ENCODE assay signal across 14 cellular contexts in genomic region chr1:179990847-179991246, GRCh38. TPM values are rescaled to one million over a fixed set of nuclear protein-coding genes. Genes with fewer than 3 reads are reported as not detected.
A peak's percentile ranks its signal among the peaks of the same experiment; 100 is the strongest.
DNase-seq lines count a peak whose midpoint lies in the region; ATAC-seq, FAIRE-seq and TF ChIP-seq lines count a peak whose summit lies in the region.
"Had no signal": no experiment of that assay in that cellular context is flagged by ENCODE, and none has a peak within 500 bp of the region (broad histone marks: within the 10 kb centered on the region; RNA-seq: fewer than 3 reads in every experiment).

No MANE protein-coding gene starts in this region.

- no peak overlapping the region for H4K91ac ChIP-seq in IMR-90 (ENCODE audit: insufficient read depth, low read depth, low read length)

- TF ChIP-seq RAD21 in IMR-90 (IDR thresholded peaks at IDR 0.05; ENCODE audit: low read length) (no peak), K562 (CRISPR knock-in tag; conservative IDR thresholded peaks at IDR 0.05 in 1 of 2, IDR thresholded peaks at IDR 0.05 in 1 of 2) (no peak), HepG2 (CRISPR knock-in tag; IDR thresholded peaks at IDR 0.05) (no peak)

- no peak for ATAC-seq in activated T-cell treated with anti-CD3 and anti-CD28 coated beads, Interleukin-2, amount 50 U/mL, for 4 hours
- no peak for ATAC-seq in IMR-90 (ENCODE audit: low read depth)
- peak; percentile 20; the same call in 1 of the 3 replicates for ATAC-seq in K562
- ATAC-seq in HepG2: no peak
- ATAC-seq in HG03095 (IDR thresholded peaks at IDR 0.05; ENCODE audit: unreplicated experiment): no peak

- H2BK20ac ChIP-seq in IMR-90 (ENCODE audit: low read depth, low read length): no peak overlapping the region

- H3K36me3 ChIP-seq in IMR-90 (ENCODE audit: control insufficient read depth, insufficient read depth, low read length) (peaks cover 10% of the 10 kb centered on the region), K562 (ENCODE audit: control insufficient read depth, insufficient read depth, low read length) (peaks cover 32% of the 10 kb centered on the region; the same call in 2 of the 3 replicates), HepG2 (replicated peaks in 1 of 2; ENCODE audit: control insufficient read depth in 1 of 2, insufficient read depth in 2 of 2, low read length in 2 of 2) (peaks cover 2 to 20% of the 10 kb centered on the region in 2 experiments; a peak in 4 of 5 replicates)

- no peak for TF ChIP-seq POLR2A in IMR-90 (IDR thresholded peaks at IDR 0.05; ENCODE audit: low read depth, low read length)
- no peak for TF ChIP-seq POLR2A in K562 (conservative IDR thresholded peaks at IDR 0.05)
- TF ChIP-seq POLR2A in HepG2 (IDR thresholded peaks at IDR 0.05; ENCODE audit: insufficient read depth in 1 of 2, low read depth in 2 of 2, low read length in 2 of 2): no peak

- dilution Hi-C loops in IMR-90 (cut with HindIII; ENCODE audit: low sequenced_read_pairs, unreplicated experiment): no loop called here

- H3K9me3 ChIP-seq in IMR-90 (ENCODE audit: control insufficient read depth, insufficient read depth, low read length) (no peaks in the 10 kb centered on the region), K562 (replicated peaks; ENCODE audit: control insufficient read depth, insufficient read depth, low read depth, low read length) (no peaks in the 10 kb centered on the region), HepG2 (ENCODE audit: low read length) (no peaks in the 10 kb centered on the region)
- H3K9me3 ChIP-seq: BLaER1 treated with 17β-estradiol and CSF1 and Interleukin-3, amounts not matched to agents 10 nM and 100 nM had no signal

- no peak overlapping the region for H2AK9ac ChIP-seq in IMR-90 (replicated peaks; ENCODE audit: low read depth, low read length, poor library complexity)

- in situ Hi-C loops in IMR-90 (cut with MboI; ENCODE audit: low sequenced_read_pairs): no loop called here
- in situ Hi-C loops in K562 (cut with MboI): no loop called here
- in situ Hi-C loops in HepG2 (cut with HindIII; ENCODE audit: extremely low pct_ligation_motif_present, low pct_unique_long_range_greater_than_20kb): no loop called here

- no peak overlapping the region for H3K18ac ChIP-seq in IMR-90 (ENCODE audit: low read depth, low read length)

- peaks cover 2% of the 10 kb centered on the region; the same call in 1 of the 2 replicates for H3K4me1 ChIP-seq in IMR-90 (ENCODE audit: control insufficient read depth, insufficient read depth, low read length)
- H3K4me1 ChIP-seq in K562 (replicated peaks in 1 of 2; ENCODE audit: control insufficient read depth in 2 of 2, insufficient read depth in 2 of 2, low read length in 2 of 2): no peaks in the 10 kb centered on the region
- H3K4me1 ChIP-seq in HepG2 (ENCODE audit: insufficient read depth, low read length): peaks cover 6% of the 10 kb centered on the region; the same call in 1 of the 2 replicates

- no peak overlapping the region for H4K5ac ChIP-seq in IMR-90 (ENCODE audit: low read depth, low read length)

- no peak overlapping the region for H3K9ac ChIP-seq in IMR-90 (ENCODE audit: low read depth, low read length)
- H3K9ac ChIP-seq in K562 (ENCODE audit: insufficient read depth in 1 of 2, low read depth in 2 of 2, low read length in 2 of 2): no peak overlapping the region
- H3K9ac ChIP-seq in HepG2 (ENCODE audit: insufficient read depth, low read depth, low read length): no peak overlapping the region
- H3K9ac ChIP-seq: BLaER1 treated with 17β-estradiol and CSF1 and Interleukin-3, amounts not matched to agents 10 nM and 100 nM had no signal

- peaks cover 13 to 28% of the 10 kb centered on the region in 2 experiments; a peak in 3 of 4 replicates for H3K79me1 ChIP-seq in IMR-90 (ENCODE audit: low read depth in 1 of 2, low read length in 2 of 2)

- H3K23ac ChIP-seq in IMR-90 (ENCODE audit: low read depth, low read length): no peak overlapping the region

- no peak overlapping the region for H2BK5ac ChIP-seq in IMR-90 (ENCODE audit: low read depth, low read length, poor library complexity, severe bottlenecking)

- no peak overlapping the region for H2BK15ac ChIP-seq in IMR-90 (ENCODE audit: low read depth, low read length)

- H3K27me3 Mint-ChIP-seq in activated T-cell treated with anti-CD3 and anti-CD28 coated beads, Interleukin-2, amount 50 U/mL, for 24 hours: no peaks in the 10 kb centered on the region
- no peaks in the 10 kb centered on the region for H3K27me3 Mint-ChIP-seq in activated T-cell treated with anti-CD3 and anti-CD28 coated beads, Interleukin-2, amount 50 U/mL, for 4 hours (ENCODE audit: low read depth)
- H3K27me3 Mint-ChIP-seq: CD4-positive, CD25-positive, alpha-beta regulatory T cell had no signal

- H4K20me1 ChIP-seq in IMR-90 (ENCODE audit: insufficient read depth, low read length): 0 out of 2 replicates have a peak, but pooled peaks cover 2% of the 10 kb centered on the region
- H4K20me1 ChIP-seq in K562 (replicated peaks; ENCODE audit: control insufficient read depth, insufficient read depth, low read length): no peaks in the 10 kb centered on the region
- no peaks in the 10 kb centered on the region for H4K20me1 ChIP-seq in HepG2 (ENCODE audit: insufficient read depth, low read length)

- H3K4me3 ChIP-seq in IMR-90 (ENCODE audit: insufficient read depth, low read depth, low read length) (no peak overlapping the region), K562 (no peak overlapping the region), HepG2 (replicated peaks in 1 of 3; ENCODE audit: insufficient read depth in 1 of 3, low read depth in 2 of 3, low read length in 3 of 3) (no peak overlapping the region)
- H3K4me3 ChIP-seq: BLaER1 treated with 17β-estradiol and CSF1 and Interleukin-3, amounts not matched to agents 10 nM and 100 nM had no signal

- no peak overlapping the region for H2BK120ac ChIP-seq in IMR-90 (ENCODE audit: low read depth, low read length)

- no peak overlapping the region for H3K56ac ChIP-seq in IMR-90 (ENCODE audit: extremely low read depth, insufficient read depth, low read length)

- H3K36me3 Mint-ChIP-seq in activated T-cell treated with anti-CD3 and anti-CD28 coated beads, Interleukin-2, amount 50 U/mL, for 24 hours (ENCODE audit: low read depth): peaks cover 62% of the 10 kb centered on the region
- peaks cover 15% of the 10 kb centered on the region for H3K36me3 Mint-ChIP-seq in activated T-cell treated with anti-CD3 and anti-CD28 coated beads, Interleukin-2, amount 50 U/mL, for 4 hours (ENCODE audit: insufficient read depth)

- H3K27ac ChIP-seq in IMR-90 (ENCODE audit: insufficient read depth, low read length) (no peak overlapping the region), K562 (ENCODE audit: extremely low read depth, low read depth, low read length) (no peak overlapping the region), HepG2 (ENCODE audit: extremely low read length, insufficient read depth, low read length) (no peak overlapping the region)
- H3K27ac ChIP-seq: BLaER1 treated with 17β-estradiol and CSF1 and Interleukin-3, amounts not matched to agents 10 nM and 100 nM had no signal

- H3K4me1 Mint-ChIP-seq in activated T-cell treated with anti-CD3 and anti-CD28 coated beads, Interleukin-2, amount 50 U/mL, for 24 hours (ENCODE audit: low read depth): peaks cover 16% of the 10 kb centered on the region
- H3K4me1 Mint-ChIP-seq in activated T-cell treated with anti-CD3 and anti-CD28 coated beads, Interleukin-2, amount 50 U/mL, for 4 hours (ENCODE audit: low read depth): peaks cover 2% of the 10 kb centered on the region

- no peaks in the 10 kb centered on the region for H3K9me3 Mint-ChIP-seq in activated T-cell treated with anti-CD3 and anti-CD28 coated beads, Interleukin-2, amount 50 U/mL, for 24 hours
- H3K9me3 Mint-ChIP-seq in activated T-cell treated with anti-CD3 and anti-CD28 coated beads, Interleukin-2, amount 50 U/mL, for 4 hours: no peaks in the 10 kb centered on the region
- H3K9me3 Mint-ChIP-seq: CD4-positive, CD25-positive, alpha-beta regulatory T cell had no signal

- H3K9me1 ChIP-seq in IMR-90 (ENCODE audit: insufficient read depth, low read length): 0 out of 2 replicates have a peak, but pooled peaks cover 3% of the 10 kb centered on the region
- H3K9me1 ChIP-seq in K562 (ENCODE audit: control insufficient read depth, insufficient read depth, low read length): no peaks in the 10 kb centered on the region

- H2AFZ ChIP-seq in IMR-90 (replicated peaks; ENCODE audit: low read length, poor library complexity) (no peak overlapping the region), K562 (ENCODE audit: low read depth, low read length) (no peak overlapping the region), HepG2 (ENCODE audit: low read length) (no peak overlapping the region)

- H3K14ac ChIP-seq in IMR-90 (replicated peaks; ENCODE audit: low read depth, low read length): no peak overlapping the region

- CTCF ChIA-PET in IMR-90 (lab: Yijun Ruan, JAX) (no interaction called here), K562 (lab: Yijun Ruan, JAX; ENCODE audit: low intra/inter-chr PET ratio) (no interaction called here), HepG2 (lab: Yijun Ruan, JAX; ENCODE audit: low intra/inter-chr PET ratio, low total read pairs) (no interaction called here)

- no peak for DNase-seq in activated T-cell treated with anti-CD3 and anti-CD28 coated beads, Interleukin-2, amount 50 U/mL, for 24 hours
- DNase-seq in activated T-cell treated with anti-CD3 and anti-CD28 coated beads, Interleukin-2, amount 50 U/mL, for 4 hours: no peak
- DNase-seq in IMR-90: no peak
- DNase-seq in K562 (ENCODE audit: extremely low read depth in 1 of 4, low spot score in 3 of 4): no peak
- no peak for DNase-seq in HepG2 (ENCODE audit: low spot score)
- no peak for DNase-seq in NCI-H526 treated with DMSO at 0.1 percent for 48 hours (lab: John Stamatoyannopoulos, UW)
- DNase-seq: ACHN; CD4-positive, CD25-positive, alpha-beta regulatory T cell; DMS53; GF-D8; H7 had no signal

- H3K4me3 Mint-ChIP-seq in activated T-cell treated with anti-CD3 and anti-CD28 coated beads, Interleukin-2, amount 50 U/mL, for 24 hours: no peak overlapping the region
- no peak overlapping the region for H3K4me3 Mint-ChIP-seq in activated T-cell treated with anti-CD3 and anti-CD28 coated beads, Interleukin-2, amount 50 U/mL, for 4 hours
- H3K4me3 Mint-ChIP-seq: CD4-positive, CD25-positive, alpha-beta regulatory T cell had no signal

- FAIRE-seq in K562 (lab: Jason Lieb, UNC) (no peak), HepG2 (lab: Jason Lieb, UNC) (no peak)
- FAIRE-seq: GM19239 had no signal

- BruUV-seq in IMR-90 (replicated peaks; lab: Mats Ljungman, UMichigan) (no TSS peak), K562 (replicated peaks; lab: Mats Ljungman, UMichigan) (no TSS peak), HepG2 (replicated peaks; lab: Mats Ljungman, UMichigan) (no TSS peak)

- WGBS in IMR-90 (ENCODE audit: extremely low coverage in 2 of 2, insufficient read length in 1 of 2), 2 experiments: no CpG with 5 or more reads among the region's 3 CpGs
- 87% methylated on average over 3 of the region's 3 CpGs for WGBS in K562 (ENCODE audit: insufficient coverage, low coverage, missing lambda C conversion rate)
- 92% methylated on average over 3 of the region's 3 CpGs for WGBS in HepG2 (ENCODE audit: low lambda C conversion rate)

- H3K79me2 ChIP-seq in K562 (ENCODE audit: control insufficient read depth, insufficient read depth, low read length) (peaks cover under 1% of the 10 kb centered on the region; the same call in 1 of the 3 replicates), HepG2 (ENCODE audit: insufficient read depth, low read length) (no peaks in the 10 kb centered on the region)

- TF ChIP-seq CTCF in IMR-90 (conservative IDR thresholded peaks at IDR 0.05; ENCODE audit: low read depth, low read length) (no peak), K562 (IDR thresholded peaks at IDR 0.05 in 2 of 3, conservative IDR thresholded peaks at IDR 0.05 in 1 of 3; ENCODE audit: insufficient read depth in 2 of 3, low read depth in 1 of 3, low read length in 3 of 3) (no peak), HepG2 (CRISPR knock-in tag; IDR thresholded peaks at IDR 0.05) (no peak)

- peak overlapping the region; percentile 71 for H3K27ac Mint-ChIP-seq in activated T-cell treated with anti-CD3 and anti-CD28 coated beads, Interleukin-2, amount 50 U/mL, for 24 hours
- H3K27ac Mint-ChIP-seq: CD4-positive, CD25-positive, alpha-beta regulatory T cell had no signal

- POLR2A ChIA-PET in IMR-90 (lab: Charles Lee; ENCODE audit: unreplicated experiment) (no interaction called here), K562 (lab: Yijun Ruan, JAX) (interaction anchor here (1.2 kb wide), 1 partner anchor 18 kb away, joined by 10 read pairs; no protein-coding TSS in a partner anchor), HepG2 (lab: Yijun Ruan, JAX) (no interaction called here)

- TF ChIP-seq EP300 in K562 (IDR thresholded peaks at IDR 0.05; ENCODE audit: low read length): no peak
- TF ChIP-seq EP300 in HepG2 (IDR thresholded peaks at IDR 0.05; ENCODE audit: low read depth in 2 of 2, low read length in 2 of 2): no peak
- TF ChIP-seq EP300 in HepG2 (CRISPR knock-in tag; IDR thresholded peaks at IDR 0.05; ENCODE audit: borderline replicate concordance): no peak

- H4K8ac ChIP-seq in IMR-90 (ENCODE audit: low read depth in 2 of 2, low read length in 2 of 2): no peak overlapping the region

- no peaks in the 10 kb centered on the region for H3K27me3 ChIP-seq in IMR-90 (ENCODE audit: control insufficient read depth, insufficient read depth, low read length)
- H3K27me3 ChIP-seq in K562 (ENCODE audit: control insufficient read depth in 2 of 2, insufficient read depth in 2 of 2, low read length in 2 of 2): no peaks in the 10 kb centered on the region
- H3K27me3 ChIP-seq in HepG2 (ENCODE audit: control insufficient read depth in 1 of 2, insufficient read depth in 2 of 2, low read length in 2 of 2): no peaks in the 10 kb centered on the region
- H3K27me3 ChIP-seq: BLaER1 treated with 17β-estradiol and CSF1 and Interleukin-3, amounts not matched to agents 10 nM and 100 nM had no signal

- no peak overlapping the region for H3K4ac ChIP-seq in IMR-90 (ENCODE audit: low read depth, low read length)

- H3K4me2 ChIP-seq in IMR-90 (ENCODE audit: low read depth, low read length): no peak overlapping the region
- no peak overlapping the region for H3K4me2 ChIP-seq in K562 (ENCODE audit: insufficient read depth, low read length)
- H3K4me2 ChIP-seq in HepG2 (ENCODE audit: low read depth, low read length): no peak overlapping the region
- H3K4me2 ChIP-seq: BLaER1 treated with 17β-estradiol and CSF1 and Interleukin-3, amounts not matched to agents 10 nM and 100 nM had no signal

- no peak overlapping the region for H2AK5ac ChIP-seq in IMR-90 (ENCODE audit: low read depth, low read length)

- intact Hi-C loops in IMR-90 (cut with micrococcal nuclease): no loop called here
- intact Hi-C loops in K562 (cut with micrococcal nuclease): no loop called here
- intact Hi-C loops in HepG2 (cut with micrococcal nuclease; ENCODE audit: unreplicated experiment): no loop called here

RNA-seq across cellular contexts. Expression of gene CEP350, which starts 36.2 kb away (rescaled TPM):
- total RNA-seq in activated T-cell treated with anti-CD3 and anti-CD28 coated beads, Interleukin-2, amount 50 U/mL, for 4 hours: 10 to 100 TPM; 25.2 to 28.3 (median 28.1) TPM
- total RNA-seq in IMR-90 (2012; rRNA removed) (36.4 and 55.8 TPM in 2 replicates), K562 (2014; rRNA removed) (30.4 and 34.2 TPM in 2 replicates), K562 (2014; rRNA removed; fragmentation: Illumina TruSeq; extraction: Trizol) (56.0 and 66.8 TPM in 2 replicates), K562 (2015; rRNA removed; fragmentation: Illumina TruSeq; extraction: Trizol) (57.7 and 64.3 TPM in 2 replicates), K562 (2021) (39.5 and 42.2 TPM in 2 replicates), HepG2 (2016; rRNA removed; fragmentation: Illumina TruSeq; extraction: Trizol) (35.9 and 46.6 TPM in 2 replicates)
- polyA plus RNA-seq in IMR-90 (2012; rRNA removed) (4.5 and 5.0 TPM in 2 replicates), K562 (2011; rRNA removed) (17.7 and 23.3 TPM in 2 replicates), K562 (2014; fragmentation: Illumina TruSeq; extraction: Trizol) (23.0 and 28.0 TPM in 2 replicates), K562 (2014; fragmentation: Nextera tagmentation; extraction: Ambion mirVana) (1 to 10 TPM; 8.3 to 8.7 TPM), K562 (2014; rRNA removed) (17.1 and 20.4 TPM in 2 replicates), HepG2 (2011; rRNA removed) (6.1 and 7.6 TPM in 2 replicates)
- polyA plus RNA-seq in IMR-90 (2012; cell fraction: cytosol; rRNA removed): 0.68 and 1.4 TPM in 2 replicates
- 1.5 and 15.4 TPM in 2 replicates for polyA plus RNA-seq in IMR-90 (2012; cell fraction: nucleus; rRNA removed; ENCODE audit: low replicate concordance)
- total RNA-seq in K562 (2011; cell fraction: chromatin; rRNA removed; ENCODE audit: low replicate concordance): 27.4 and 114 TPM in 2 replicates
- 19.5 and 31.2 TPM in 2 replicates for total RNA-seq in K562 (2011; cell fraction: nucleolus; rRNA removed)
- 38.1 and 40.1 TPM in 2 replicates for total RNA-seq in K562 (2011; cell fraction: nucleoplasm; rRNA removed)
- polyA plus RNA-seq in K562 (2011; cell fraction: cytosol; rRNA removed): 4.5 and 8.3 TPM in 2 replicates
- polyA plus RNA-seq in K562 (2011; cell fraction: nucleus; rRNA removed): 13.5 and 20.3 TPM in 2 replicates
- 17.6 and 18.7 TPM in 2 replicates for polyA plus RNA-seq in K562 (2012)
- polyA minus RNA-seq in K562 (2011; rRNA and poly(A)+ RNA removed): 94.1 and 107 TPM in 2 replicates
- 29.8 and 44.2 TPM in 2 replicates for polyA minus RNA-seq in K562 (2011; cell fraction: cytosol; rRNA and poly(A)+ RNA removed)
- polyA minus RNA-seq in K562 (2011; cell fraction: nucleus; rRNA and poly(A)+ RNA removed): 34.6 and 77.2 TPM in 2 replicates
- total RNA-seq in HepG2 (2016; cell fraction: cytosol; rRNA removed; fragmentation: Illumina TruSeq; extraction: Trizol; ENCODE audit: low read depth): 13.1 and 13.7 TPM in 2 replicates
- 32.1 and 46.7 TPM in 2 replicates for total RNA-seq in HepG2 (2016; cell fraction: insoluble cytoplasmic fraction; rRNA removed; fragmentation: Illumina TruSeq; extraction: Trizol)
- 15.1 and 16.1 TPM in 2 replicates for total RNA-seq in HepG2 (2016; cell fraction: membrane; rRNA removed; fragmentation: Illumina TruSeq; extraction: Trizol)
- 45.6 and 46.3 TPM in 2 replicates for total RNA-seq in HepG2 (2016; cell fraction: nucleus; rRNA removed; fragmentation: Illumina TruSeq; extraction: Trizol)
- polyA plus RNA-seq in HepG2 (2011; cell fraction: cytosol; rRNA removed): 3.3 and 5.5 TPM in 2 replicates
- 5.1 and 6.1 TPM in 2 replicates for polyA plus RNA-seq in HepG2 (2011; cell fraction: nucleus; rRNA removed)
- polyA plus RNA-seq in HepG2 (2012): 10.6 and 13.8 TPM in 2 replicates
- polyA plus RNA-seq in HepG2 (2016; cell fraction: cytosol; fragmentation: Illumina TruSeq; extraction: Trizol; ENCODE audit: low read depth): 0.24 and 0.28 TPM in 2 replicates
- polyA plus RNA-seq in HepG2 (2016; cell fraction: insoluble cytoplasmic fraction; fragmentation: Illumina TruSeq; extraction: Trizol; ENCODE audit: low read depth): 13.0 and 15.4 TPM in 2 replicates
- polyA plus RNA-seq in HepG2 (2016; cell fraction: membrane; fragmentation: Illumina TruSeq; extraction: Trizol; ENCODE audit: low read depth): 1.1 TPM in 2 replicates
- polyA plus RNA-seq in HepG2 (2016; cell fraction: nucleus; fragmentation: Illumina TruSeq; extraction: Trizol; ENCODE audit: insufficient read depth, low read depth): 17.2 and 17.7 TPM in 2 replicates
- 14.7 and 47.0 TPM in 2 replicates for polyA minus RNA-seq in HepG2 (2011; rRNA and poly(A)+ RNA removed; ENCODE audit: low replicate concordance)
- polyA minus RNA-seq in HepG2 (2011; cell fraction: cytosol; rRNA and poly(A)+ RNA removed): 26.8 and 27.3 TPM in 2 replicates
- polyA minus RNA-seq in HepG2 (2011; cell fraction: nucleus; rRNA and poly(A)+ RNA removed): 52.7 and 66.4 TPM in 2 replicates
